Comparison of ENCODE assay signal across 1 cellular context in genomic region chr5:77211013-77211690, GRCh38.
TF ChIP-seq lines count a peak whose summit lies in the region.

No MANE protein-coding gene starts in this region.

TF ChIP-seq in WTC11, 78 proteins besides CTCF, POLR2A, EP300 and RAD21 (continued from another document):
- TF ChIP-seq ZNF219 (CRISPR knock-in tag; IDR thresholded peaks at IDR 0.05; ENCODE audit: borderline replicate concordance) (no peak), TEAD4 (CRISPR knock-in tag; IDR thresholded peaks at IDR 0.05) (no peak), ERG (CRISPR knock-in tag; IDR thresholded peaks at IDR 0.05) (no peak), EMX1 (CRISPR knock-in tag; IDR thresholded peaks at IDR 0.05) (no peak), ZNF281 (CRISPR knock-in tag; IDR thresholded peaks at IDR 0.05) (no peak), PRRX2 (CRISPR knock-in tag; IDR thresholded peaks at IDR 0.05) (no peak), ZNF263 (CRISPR knock-in tag; IDR thresholded peaks at IDR 0.05; ENCODE audit: low read depth) (no peak), TEAD1 (CRISPR knock-in tag; IDR thresholded peaks at IDR 0.05) (no peak), ZNF232 (CRISPR knock-in tag; IDR thresholded peaks at IDR 0.05) (no peak), ZNF423 (CRISPR knock-in tag; IDR thresholded peaks at IDR 0.05) (no peak)
